31 cellular contexts compared by ENCODE assay signal in the genomic region with DNA sequence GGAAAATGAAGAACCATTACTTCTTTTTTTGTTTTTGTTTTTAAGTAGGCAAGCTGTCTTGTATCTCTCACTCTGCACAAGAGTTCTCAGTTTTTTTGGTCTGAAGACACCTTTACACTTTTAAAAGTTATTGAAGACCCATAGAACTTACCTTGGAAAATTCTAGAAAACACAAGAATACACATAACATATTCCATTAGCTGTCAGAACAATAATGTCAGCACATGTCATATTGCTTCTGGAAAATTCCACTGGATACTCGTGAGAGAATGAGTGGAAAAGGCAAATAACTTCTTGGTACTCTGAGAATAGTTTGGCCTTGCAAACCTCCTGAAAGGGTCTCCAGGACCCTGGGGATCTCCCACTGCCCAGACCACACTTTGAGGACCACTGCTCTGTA.
"Had no signal": no experiment of that assay in that cellular context is flagged by ENCODE, and none has a peak within 500 bp of the region (broad histone marks: within the 10 kb centered on the region; RNA-seq: fewer than 3 reads in every experiment).

No MANE protein-coding gene starts in this region.

- H3K4me1 ChIP-seq: prostate gland had no signal

- H3K4me3 ChIP-seq: left lung, lower lobe of right lung, pancreas, prostate gland, skin epidermis, stomach, suprapubic skin, thoracic aorta, tibial artery, uterus had no signal

- H3K36me3 ChIP-seq: left lung, pancreas, prostate gland, suprapubic skin, thoracic aorta, tibial artery, uterus had no signal

- ATAC-seq: left colon; left lung; lower lobe of right lung; naive thymus-derived CD8-positive, alpha-beta T cell; pancreas; right cardiac atrium; sciatic nerve; stimulated activated naive B cell treated with anti-CD40 and anti-IgM and Interleukin-4, amounts not matched to agents 10 μg/mL and 1 μg/mL and 100 μg/mL, for 72 hours; stimulated activated naive CD8-positive, alpha-beta T cell treated with anti-CD3 and anti-CD28 coated beads, Interleukin-15, Interleukin-2, amounts not matched to agents 100 U/mL and 50 U/mL, for 24 hours had no signal

- H3K27ac Mint-ChIP-seq: immature natural killer cell; nephron; stimulated activated naive B cell treated with anti-CD40 and anti-IgM and Interleukin-4, amounts not matched to agents 10 μg/mL and 1 μg/mL and 100 μg/mL, for 72 hours; type B pancreatic cell had no signal

- H3K4me3 Mint-ChIP-seq: immature natural killer cell; nephron; neural crest cell; stimulated activated naive B cell treated with anti-CD40 and anti-IgM and Interleukin-4, amounts not matched to agents 10 μg/mL and 1 μg/mL and 100 μg/mL, for 72 hours; type B pancreatic cell had no signal

- H3K27me3 ChIP-seq: left lung, pancreas, stomach, suprapubic skin, tibial artery, uterus had no signal

- H3K27me3 Mint-ChIP-seq: naive thymus-derived CD8-positive, alpha-beta T cell; stimulated activated naive B cell treated with anti-CD40 and anti-IgM and Interleukin-4, amounts not matched to agents 10 μg/mL and 1 μg/mL and 100 μg/mL, for 72 hours; type B pancreatic cell had no signal

- DNase-seq: hypothalamus; immature natural killer cell; kidney; left colon; left lung; lower lobe of right lung; mammary epithelial cell; mesenchymal stem cell; naive thymus-derived CD8-positive, alpha-beta T cell; nucleus accumbens; pancreas; posterior cingulate gyrus; retina; right cardiac atrium; stimulated activated CD4-positive, alpha-beta T cell treated with anti-CD3 and anti-CD28 coated beads, Interleukin-12 subunit alpha, Interleukin-12 subunit beta, amount 100 ng/mL, for 4 hours; stimulated activated CD4-positive, alpha-beta T cell treated with anti-CD3 and anti-CD28 coated beads, Interleukin-15, amount 100 ng/mL, for 24 hours; stimulated activated CD4-positive, alpha-beta T cell treated with anti-CD3 and anti-CD28 coated beads, Interleukin-2, amount 100 ng/mL, for 24 hours; stimulated activated CD4-positive, alpha-beta T cell treated with anti-CD3 and anti-CD28 coated beads, Interleukin-4, amount 100 ng/mL, for 1 hour; stimulated activated naive B cell treated with anti-CD40 and anti-IgM and Interleukin-4, amounts not matched to agents 10 μg/mL and 1 μg/mL and 100 μg/mL, for 72 hours; stimulated activated naive CD8-positive, alpha-beta T cell treated with anti-CD3 and anti-CD28 coated beads, Interleukin-15, Interleukin-2, amounts not matched to agents 100 U/mL and 50 U/mL, for 24 hours; stomach; tibial artery; uterus had no signal

- H3K9me3 Mint-ChIP-seq: immature natural killer cell; naive thymus-derived CD8-positive, alpha-beta T cell; nephron; neural crest cell; stimulated activated naive B cell treated with anti-CD40 and anti-IgM and Interleukin-4, amounts not matched to agents 10 μg/mL and 1 μg/mL and 100 μg/mL, for 72 hours; type B pancreatic cell had no signal

- H3K27ac ChIP-seq: left lung, lower lobe of right lung, pancreas, prostate gland, skin epidermis, stomach, suprapubic skin, thoracic aorta, tibial artery, uterus had no signal

- H3K9me3 ChIP-seq: left lung, lower lobe of right lung, pancreas, prostate gland, stomach, suprapubic skin, thoracic aorta, tibial artery, uterus had no signal
